26 cellular contexts compared by ENCODE assay signal in genomic region chr14:71208702-71209357, GRCh38.
DNase-seq lines count a peak whose midpoint lies in the region; FAIRE-seq and TF ChIP-seq lines count a peak whose summit lies in the region.
"Had no signal": no experiment of that assay in that cellular context is flagged by ENCODE, and none has a peak within 500 bp of the region (broad histone marks: within the 10 kb centered on the region; RNA-seq: fewer than 3 reads in every experiment).

No MANE protein-coding gene starts in this region.

- peaks cover 8% of the 10 kb centered on the region for H3F3A ChIP-seq in neural progenitor cell (ENCODE audit: low read depth)

- H3K4me1 ChIP-seq in neural progenitor cell: peaks cover 15% of the 10 kb centered on the region
- H3K4me1 ChIP-seq: parathyroid adenoma had no signal

- no peak overlapping the region for H3K27ac ChIP-seq in neural progenitor cell
- H3K27ac ChIP-seq: C4-2B, esophagus muscularis mucosa, parathyroid adenoma had no signal

- no peaks in the 10 kb centered on the region for H3K9me3 ChIP-seq in neural progenitor cell (ENCODE audit: low read depth)
- H3K9me3 ChIP-seq: esophagus muscularis mucosa had no signal

- intact Hi-C loops in activated naive CD4-positive, alpha-beta T cell treated with anti-CD3 and anti-CD28 coated beads for 36 hours (cut with micrococcal nuclease): no loop called here

- CTCF ChIA-PET in activated naive CD4-positive, alpha-beta T cell treated with anti-CD3 and anti-CD28 coated beads for 36 hours (lab: Charles Lee): interaction anchor here (0.6 kb wide), 2 partner anchors 27 to 30 kb away, joined by 3 read pairs; no protein-coding TSS in a partner anchor

- H3K9me3 Mint-ChIP-seq in activated naive CD4-positive, alpha-beta T cell treated with anti-CD3 and anti-CD28 coated beads for 36 hours: peaks cover 3% of the 10 kb centered on the region
- H3K9me3 Mint-ChIP-seq in HFFc6: no peaks in the 10 kb centered on the region
- peaks cover 3% of the 10 kb centered on the region for H3K9me3 Mint-ChIP-seq in neural progenitor cell
- H3K9me3 Mint-ChIP-seq: central memory CD8-positive, alpha-beta T cell had no signal

- no peaks in the 10 kb centered on the region for H3K36me3 Mint-ChIP-seq in activated naive CD4-positive, alpha-beta T cell treated with anti-CD3 and anti-CD28 coated beads for 36 hours (ENCODE audit: low read depth)
- H3K36me3 Mint-ChIP-seq in HFFc6 (ENCODE audit: low read depth) (peaks cover 4% of the 10 kb centered on the region; the same call in 1 of the 2 replicates), neural progenitor cell (no peaks in the 10 kb centered on the region)
- H3K36me3 Mint-ChIP-seq: stimulated activated effector memory CD8-positive, alpha-beta T cell treated with anti-CD3 and anti-CD28 coated beads, Interleukin-12 subunit alpha, Interleukin-12 subunit beta, amount 100 ng/mL, for 72 hours had no signal

- no peaks in the 10 kb centered on the region for H3K79me2 ChIP-seq in neural progenitor cell (ENCODE audit: low read depth)
- H3K79me2 ChIP-seq: parathyroid adenoma had no signal

- H3K4me3 Mint-ChIP-seq in activated naive CD4-positive, alpha-beta T cell treated with anti-CD3 and anti-CD28 coated beads for 36 hours: no peak overlapping the region
- no peak overlapping the region for H3K4me3 Mint-ChIP-seq in HFFc6
- no peak overlapping the region for H3K4me3 Mint-ChIP-seq in neural progenitor cell
- H3K4me3 Mint-ChIP-seq: activated CD4-positive, alpha-beta T cell treated with anti-CD3 and anti-CD28 coated beads, Interleukin-2, amount 10 ng/mL, durations not matched to agents 7 days and 5 days; central memory CD8-positive, alpha-beta T cell; naive thymus-derived CD4-positive, alpha-beta T cell; stimulated activated effector memory CD8-positive, alpha-beta T cell treated with anti-CD3 and anti-CD28 coated beads, Interleukin-12 subunit alpha, Interleukin-12 subunit beta, amount 100 ng/mL, for 72 hours had no signal

- H4K20me1 ChIP-seq in neural progenitor cell (ENCODE audit: low read depth): no peaks in the 10 kb centered on the region

- H3K4me1 Mint-ChIP-seq in activated naive CD4-positive, alpha-beta T cell treated with anti-CD3 and anti-CD28 coated beads for 36 hours (ENCODE audit: low read depth): no peaks in the 10 kb centered on the region
- H3K4me1 Mint-ChIP-seq in HFFc6 (ENCODE audit: low read depth) (peaks cover 29% of the 10 kb centered on the region), neural progenitor cell (peaks cover 11% of the 10 kb centered on the region)
- H3K4me1 Mint-ChIP-seq: central memory CD8-positive, alpha-beta T cell had no signal

- DNase-seq in activated naive CD4-positive, alpha-beta T cell treated with anti-CD3 and anti-CD28 coated beads for 36 hours: peak; percentile 11
- no peak for DNase-seq in activated naive CD4-positive, alpha-beta T cell (lab: John Stamatoyannopoulos, UW)
- DNase-seq in HFFc6 (no peak), bronchial epithelial cell (ENCODE audit: low read depth) (no peak), neural progenitor cell (ENCODE audit: low spot score) (no peak), activated T-cell treated with anti-CD3 and anti-CD28 coated beads for 4 hours (no peak), HuH-7 (ENCODE audit: low spot score) (no peak), NOMO-1 treated with DMSO at 0.1 percent for 48 hours (lab: John Stamatoyannopoulos, UW; ENCODE audit: unreplicated experiment) (no peak)
- DNase-seq: activated CD4-positive, alpha-beta T cell treated with anti-CD3 and anti-CD28 coated beads, Interleukin-2, amount 10 ng/mL, durations not matched to agents 7 days and 5 days; activated CD8-positive, alpha-beta memory T cell treated with anti-CD3 and anti-CD28 coated beads, Interleukin-2, amount 50 U/mL, for 48 hours; activated gamma-delta T cell; head of caudate nucleus; left colon; naive thymus-derived CD4-positive, alpha-beta T cell; NCI-H1417 treated with DMSO at 0.1 percent for 48 hours; NCI-H510A; SHP77 treated with DMSO at 0.1 percent for 48 hours; T-helper 1 cell had no signal

- no peak overlapping the region for H3K27ac Mint-ChIP-seq in activated naive CD4-positive, alpha-beta T cell treated with anti-CD3 and anti-CD28 coated beads for 36 hours
- H3K27ac Mint-ChIP-seq in HFFc6 (no peak overlapping the region), neural progenitor cell (no peak overlapping the region)
- H3K27ac Mint-ChIP-seq: activated CD4-positive, alpha-beta T cell treated with anti-CD3 and anti-CD28 coated beads, Interleukin-2, amount 10 ng/mL, durations not matched to agents 7 days and 5 days; naive thymus-derived CD4-positive, alpha-beta T cell; stimulated activated effector memory CD8-positive, alpha-beta T cell treated with anti-CD3 and anti-CD28 coated beads, Interleukin-12 subunit alpha, Interleukin-12 subunit beta, amount 100 ng/mL, for 72 hours had no signal

- no peak overlapping the region for H3K4me2 ChIP-seq in neural progenitor cell

- no peaks in the 10 kb centered on the region for H3K27me3 Mint-ChIP-seq in activated naive CD4-positive, alpha-beta T cell treated with anti-CD3 and anti-CD28 coated beads for 36 hours (ENCODE audit: low read depth)
- H3K27me3 Mint-ChIP-seq in HFFc6 (ENCODE audit: insufficient read depth) (peaks cover 5% of the 10 kb centered on the region), neural progenitor cell (ENCODE audit: insufficient read depth, low read depth) (peaks cover 6% of the 10 kb centered on the region)
- H3K27me3 Mint-ChIP-seq: central memory CD8-positive, alpha-beta T cell had no signal

- TF ChIP-seq CTCF in HFFc6 (IDR thresholded peaks at IDR 0.05) (peak; percentile 68), bronchial epithelial cell (IDR thresholded peaks at IDR 0.05; ENCODE audit: insufficient read depth, low read length, severe bottlenecking) (peak; percentile 1), neural progenitor cell (IDR thresholded peaks at IDR 0.05) (peak; percentile 32)

- FAIRE-seq in bronchial epithelial cell (lab: Jason Lieb, UNC): no peak
- FAIRE-seq: A204.1, GM12878, H54 had no signal

- H3K36me3 ChIP-seq in bronchial epithelial cell (ENCODE audit: control insufficient read depth, insufficient read depth, low read length) (no peaks in the 10 kb centered on the region), neural progenitor cell (no peaks in the 10 kb centered on the region)
- H3K36me3 ChIP-seq: esophagus muscularis mucosa had no signal

- H3K9ac ChIP-seq in neural progenitor cell: no peak overlapping the region
- H3K9ac ChIP-seq: parathyroid adenoma had no signal

- no peak overlapping the region for H2AFZ ChIP-seq in neural progenitor cell (replicated peaks)
- H2AFZ ChIP-seq: parathyroid adenoma had no signal

- H3K27me3 ChIP-seq in bronchial epithelial cell (ENCODE audit: control insufficient read depth, insufficient read depth, low read length) (no peaks in the 10 kb centered on the region), neural progenitor cell (no peaks in the 10 kb centered on the region)
- H3K27me3 ChIP-seq: esophagus muscularis mucosa had no signal

- H3K4me3 ChIP-seq in bronchial epithelial cell (ENCODE audit: low read depth, low read length) (no peak overlapping the region), neural progenitor cell (no peak overlapping the region)
- H3K4me3 ChIP-seq: esophagus muscularis mucosa, GM12878 had no signal

Comparison
In these comparisons a context has a peak if more than half of its experiments do, and no peak if none do; other contexts are left out.
1. CTCF ChIP-seq: peak in every context shown above with its lines; median percentile 68 in HFFc6; 32 in neural progenitor cell; 1 in bronchial epithelial cell.